ENCODE assay signal across 2 cellular contexts in genomic region chr9:110538621-110539020, GRCh38.
TF ChIP-seq lines count a peak whose summit lies in the region.

No MANE protein-coding gene starts in this region.

TF ChIP-seq in SK-N-SH treated with all-trans-retinoic acid at 6 μM for 48 hours, 23 proteins besides CTCF, POLR2A, EP300 and RAD21 (continued from another document):
- TF ChIP-seq CSRNP3 (CRISPR knock-in tag; IDR thresholded peaks at IDR 0.05) = no peak
- TF ChIP-seq TOX (CRISPR knock-in tag; IDR thresholded peaks at IDR 0.05; ENCODE audit: borderline replicate concordance) = no peak
TF ChIP-seq in SK-N-SH treated with all-trans-retinoic acid at 6 μM for 48 hours: peak in this region for 1.

TF ChIP-seq in SK-N-SH, 30 proteins besides CTCF, POLR2A, EP300 and RAD21 (continued from another document):
- no peak for TF ChIP-seq REST (IDR thresholded peaks at IDR 0.05; ENCODE audit: low read depth, low read length)
- no peak for TF ChIP-seq YY1 (IDR thresholded peaks at IDR 0.05; ENCODE audit: low read depth)
TF ChIP-seq in SK-N-SH: peak in this region for 0.
